Comparison of ENCODE assay signal across 19 cellular contexts in the genomic region with DNA sequence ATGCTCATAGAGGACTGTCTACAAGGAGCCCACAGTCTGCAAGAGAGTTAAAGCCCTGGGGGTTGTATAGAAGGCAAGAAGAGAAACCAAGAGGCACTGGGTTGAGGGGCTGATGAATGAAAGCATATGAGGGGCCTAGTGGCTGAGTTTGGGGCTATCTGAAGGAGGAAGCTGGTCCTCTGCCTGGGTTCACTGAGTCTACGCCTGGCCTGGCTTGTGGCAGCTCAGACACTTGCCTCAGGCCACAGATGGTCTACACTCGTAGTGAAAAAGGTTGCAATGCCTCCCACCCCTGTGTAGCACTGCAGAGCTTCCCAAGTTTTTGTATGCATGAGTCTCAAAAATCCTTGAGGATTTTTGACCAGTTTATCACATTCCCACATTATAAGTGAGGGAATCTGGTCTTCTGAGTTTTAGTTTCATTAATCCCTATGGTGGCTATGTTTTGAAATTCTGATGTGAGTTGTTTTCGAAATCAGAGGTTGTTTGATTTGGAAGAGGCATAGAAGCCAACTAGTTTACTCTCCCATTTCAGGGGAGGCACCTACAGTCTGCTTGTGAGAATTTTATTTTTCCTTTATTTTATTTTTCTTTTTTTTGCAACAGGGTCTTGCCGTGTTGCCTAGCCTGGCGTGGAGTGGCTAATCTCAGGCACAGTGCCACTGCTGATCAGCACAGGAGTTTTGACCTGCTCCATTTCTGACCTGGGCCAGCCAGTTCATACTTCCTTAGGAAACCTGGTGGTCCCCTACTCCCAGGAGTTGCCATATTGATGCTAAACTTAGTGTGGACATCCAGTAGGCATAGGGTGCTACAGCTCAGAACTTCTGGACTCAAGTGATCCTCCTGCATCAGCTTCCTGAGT. TPM values are rescaled to one million over a fixed set of nuclear protein-coding genes. Genes with fewer than 3 reads are reported as not detected.
DNase-seq lines count a peak whose midpoint lies in the region; ATAC-seq and TF ChIP-seq lines count a peak whose summit lies in the region.
"Had no signal": no experiment of that assay in that cellular context is flagged by ENCODE, and none has a peak within 500 bp of the region (broad histone marks: within the 10 kb centered on the region; RNA-seq: fewer than 3 reads in every experiment).

No MANE protein-coding gene starts in this region.

- H3K9me3 ChIP-seq in BE2C (peaks cover 5% of the 10 kb centered on the region; the same call in 1 of the 2 replicates), WERI-Rb-1 (ENCODE audit: severe bottlenecking) (no peaks in the 10 kb centered on the region), right lobe of liver (no peaks in the 10 kb centered on the region)
- H3K9me3 ChIP-seq: Caco-2 had no signal

- H3K27me3 Mint-ChIP-seq in Calu3 (ENCODE audit: unreplicated experiment) (no peaks in the 10 kb centered on the region), chondrocyte (ENCODE audit: low read depth) (peaks cover 13% of the 10 kb centered on the region)
- H3K27me3 Mint-ChIP-seq: CD4-positive, alpha-beta T cell had no signal

- 20% methylated on average over 2 of the region's 5 CpGs for WGBS in right lobe of liver (ENCODE audit: insufficient coverage, low coverage, low lambda C conversion rate, missing lambda C conversion rate)

- peak overlapping the region; percentile 9 for H3K27ac Mint-ChIP-seq in Calu3 (ENCODE audit: unreplicated experiment)
- H3K27ac Mint-ChIP-seq in chondrocyte (ENCODE audit: unreplicated experiment), result no peak overlapping the region
- H3K27ac Mint-ChIP-seq: CD4-positive, alpha-beta T cell had no signal

- DNase-seq in BE2C (peak; percentile 100), Calu3 (no peak), WERI-Rb-1 (no peak), right lobe of liver (no peak), chondrocyte (ENCODE audit: low spot score) (no peak), GDM1 (lab: John Stamatoyannopoulos, UW) (no peak), RPMI8226 (no peak)
- DNase-seq: ACHN; Caco-2; CD4-positive, alpha-beta T cell; DMS153; DMS79 treated with DMSO at 0.1 percent for 48 hours; GM23248; H7 had no signal

- H3K36me3 ChIP-seq in BE2C (peaks cover 38% of the 10 kb centered on the region), WERI-Rb-1 (peaks cover 34% of the 10 kb centered on the region), right lobe of liver (no peaks in the 10 kb centered on the region)

- no peak overlapping the region for H3K4me3 Mint-ChIP-seq in Calu3 (ENCODE audit: low read depth, unreplicated experiment)
- H3K4me3 Mint-ChIP-seq in chondrocyte (ENCODE audit: unreplicated experiment), result no peak overlapping the region
- H3K4me3 Mint-ChIP-seq: CD4-positive, alpha-beta T cell had no signal

- H3K9me3 Mint-ChIP-seq in Calu3 (ENCODE audit: low read depth, unreplicated experiment), result no peaks in the 10 kb centered on the region
- no peaks in the 10 kb centered on the region for H3K9me3 Mint-ChIP-seq in chondrocyte (ENCODE audit: low read depth)
- H3K9me3 Mint-ChIP-seq: CD4-positive, alpha-beta T cell had no signal

- H3K4me3 ChIP-seq in BE2C (ENCODE audit: low read depth, low read length), result no peak overlapping the region
- H3K4me3 ChIP-seq in WERI-Rb-1 (ENCODE audit: low read depth, low read length), result no peak overlapping the region
- H3K4me3 ChIP-seq in right lobe of liver, result no peak overlapping the region
- H3K4me3 ChIP-seq: GM12878, GM23248 had no signal

- H3K36me3 Mint-ChIP-seq in Calu3 (ENCODE audit: insufficient read depth, unreplicated experiment) (no peaks in the 10 kb centered on the region), chondrocyte (ENCODE audit: low read depth) (no peaks in the 10 kb centered on the region)

- peaks cover 3% of the 10 kb centered on the region for H3K4me1 Mint-ChIP-seq in Calu3 (ENCODE audit: low read depth, unreplicated experiment)
- no peaks in the 10 kb centered on the region for H3K4me1 Mint-ChIP-seq in chondrocyte (ENCODE audit: low read depth)

- CTCF ChIA-PET in Calu3 (lab: Charles Lee), result interaction anchor here (0.6 kb wide), 1 partner anchor 659 kb away, joined by 3 read pairs; no protein-coding TSS in a partner anchor

- BruUV-seq in Calu3 (replicated peaks; lab: Mats Ljungman, UMichigan), result no TSS peak

- H3K27me3 ChIP-seq in BE2C, result no peaks in the 10 kb centered on the region
- no peaks in the 10 kb centered on the region for H3K27me3 ChIP-seq in WERI-Rb-1 (ENCODE audit: insufficient read depth, low read depth, severe bottlenecking)
- H3K27me3 ChIP-seq in right lobe of liver, result no peaks in the 10 kb centered on the region

- H3K27ac ChIP-seq in WERI-Rb-1, result peak overlapping the region; percentile 23
- no peak overlapping the region for H3K27ac ChIP-seq in right lobe of liver
- H3K27ac ChIP-seq: C4-2B, GM23248, KMS-11 had no signal

- peak; percentile 72 to 89 (median 83) for ATAC-seq in right lobe of liver
- ATAC-seq: GM12878 had no signal

- TF ChIP-seq POLR2A in right lobe of liver (IDR thresholded peaks at IDR 0.05), result no peak

- intact Hi-C loops in Calu3 (cut with micrococcal nuclease; ENCODE audit: unreplicated experiment), result no loop called here
- intact Hi-C loops in right lobe of liver (cut with DNase I), result no loop called here

- TF ChIP-seq CTCF in BE2C (IDR thresholded peaks at IDR 0.05; ENCODE audit: low read depth, low read length) (no peak), Calu3 (IDR thresholded peaks at IDR 0.05; ENCODE audit: unreplicated experiment) (no peak), WERI-Rb-1 (IDR thresholded peaks at IDR 0.05; ENCODE audit: low read depth, low read length) (no peak), right lobe of liver (IDR thresholded peaks at IDR 0.05) (no peak), chondrocyte (IDR thresholded peaks at IDR 0.05) (no peak)

- H3K4me1 ChIP-seq in BE2C (peaks cover 26% of the 10 kb centered on the region), right lobe of liver (no peaks in the 10 kb centered on the region)

RNA-seq across cellular contexts. Expression of a gene that starts 10.0 kb away (rescaled TPM):
- polyA plus RNA-seq in BE2C (2012; ENCODE audit: insufficient read depth, insufficient read length, low read depth), result 1,296 TPM
- total RNA-seq in Calu3 (2022), result 5.5 and 8.7 TPM in 2 replicates
- total RNA-seq in right lobe of liver, result under 1 TPM in 4 of 6 experiments, not detected in 2; 0.07 to 0.35 (median 0.23) TPM
- total RNA-seq in chondrocyte, result 0.17 to 0.34 TPM in 2 of 3 replicates, not detected in the other
- total RNA-seq: GM12878, GM23248, HT-29 had no signal
- polyA plus RNA-seq: BJ, GM12878, GM23248 had no signal
